Comparison of ENCODE assay signal across 8 cellular contexts in the genomic region with DNA sequence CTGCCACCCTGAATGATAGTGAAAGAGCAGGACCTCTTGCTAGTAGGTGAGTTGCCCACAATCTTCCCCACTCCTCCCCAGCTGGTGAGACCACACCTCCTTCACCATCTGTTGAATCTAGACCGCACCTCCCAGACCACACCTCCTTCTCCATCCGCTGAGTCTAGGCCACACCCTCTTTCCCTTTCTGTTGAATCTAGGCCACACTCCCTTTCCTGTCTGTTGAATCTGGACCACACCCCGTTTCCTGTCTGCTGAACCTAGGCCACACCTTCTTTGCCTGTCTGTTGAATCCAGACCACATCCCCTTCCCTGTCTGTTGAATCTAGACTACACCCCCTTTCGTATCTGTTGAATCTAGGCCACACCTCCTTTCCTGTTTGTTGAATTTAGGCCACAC.
DNase-seq lines count a peak whose midpoint lies in the region; ATAC-seq and TF ChIP-seq lines count a peak whose summit lies in the region.

No MANE protein-coding gene starts in this region.

- peaks cover 22% of the 10 kb centered on the region for H3K4me1 Mint-ChIP-seq in neural progenitor cell

- no peak overlapping the region for H2AFZ ChIP-seq in neural progenitor cell (replicated peaks)

- H3K9me3 ChIP-seq in DOHH2 (ENCODE audit: control insufficient read depth, insufficient read depth, low read length) (no peaks in the 10 kb centered on the region), neural progenitor cell (ENCODE audit: low read depth) (no peaks in the 10 kb centered on the region)

- H3K27ac Mint-ChIP-seq in neural progenitor cell: peak overlapping the region; percentile 36

- no peak overlapping the region for H3K4me3 Mint-ChIP-seq in neural progenitor cell

- H3K79me2 ChIP-seq in DOHH2 (ENCODE audit: control insufficient read depth, low read length): no peaks in the 10 kb centered on the region
- no peaks in the 10 kb centered on the region for H3K79me2 ChIP-seq in neural progenitor cell (ENCODE audit: low read depth)

- no peaks in the 10 kb centered on the region for H3K36me3 Mint-ChIP-seq in neural progenitor cell

- peaks cover 6% of the 10 kb centered on the region for H3K4me1 ChIP-seq in DOHH2 (ENCODE audit: control insufficient read depth, low read length)
- peaks cover 23% of the 10 kb centered on the region for H3K4me1 ChIP-seq in neural progenitor cell

- H3K4me3 ChIP-seq in DOHH2 (ENCODE audit: low read length) (no peak overlapping the region), neural progenitor cell (no peak overlapping the region)

- no peaks in the 10 kb centered on the region for H3K27me3 ChIP-seq in DOHH2 (ENCODE audit: control insufficient read depth, low read length)
- H3K27me3 ChIP-seq in neural progenitor cell: no peaks in the 10 kb centered on the region

- peaks cover 5% of the 10 kb centered on the region for H3K9me3 Mint-ChIP-seq in neural progenitor cell

- H3K9me2 ChIP-seq in DOHH2 (replicated peaks; ENCODE audit: control insufficient read depth, low read length): no peaks in the 10 kb centered on the region

- in situ Hi-C loops in GM13976 (cut with MboI; ENCODE audit: low sequenced_read_pairs, unreplicated experiment): no loop called here

- ATAC-seq in GM21619 (IDR thresholded peaks at IDR 0.05; ENCODE audit: unreplicated experiment): peak; percentile 96

- H3K4me2 ChIP-seq in DOHH2 (ENCODE audit: low read length) (0 out of 2 replicates have a peak overlapping the region, but pooled peaks have one; percentile 9), neural progenitor cell (no peak overlapping the region)

- no peaks in the 10 kb centered on the region for H3K36me3 ChIP-seq in DOHH2 (ENCODE audit: control insufficient read depth, low read length)
- no peaks in the 10 kb centered on the region for H3K36me3 ChIP-seq in neural progenitor cell

- H3F3A ChIP-seq in DOHH2 (ENCODE audit: control insufficient read depth, insufficient read depth) (no peaks in the 10 kb centered on the region), neural progenitor cell (ENCODE audit: low read depth) (peaks cover 6% of the 10 kb centered on the region)

- DNase-seq in NCI-H1436 (lab: John Stamatoyannopoulos, UW) (peak; percentile 52), activated T-cell treated with anti-CD3 and anti-CD28 coated beads for 4 hours (peak; percentile 5), neural progenitor cell (ENCODE audit: low spot score) (no peak), Ammon's horn (ENCODE audit: low spot score) (no peak), GM13976 (ENCODE audit: low spot score) (no peak)
- DNase-seq in effector CD8-positive, alpha-beta T cell (lab: John Stamatoyannopoulos, UW): no peak

- TF ChIP-seq CTCF in DOHH2 (IDR thresholded peaks at IDR 0.05; ENCODE audit: low read depth, low read length, poor library complexity, severe bottlenecking) (no peak), neural progenitor cell (IDR thresholded peaks at IDR 0.05) (no peak), GM13976 (IDR thresholded peaks at IDR 0.05; ENCODE audit: borderline replicate concordance, control extremely low read depth, extremely low read depth, insufficient read depth, missing control alignments) (no peak)

- no peak overlapping the region for H3K27ac ChIP-seq in DOHH2 (ENCODE audit: low read depth, low read length)
- no peak overlapping the region for H3K27ac ChIP-seq in neural progenitor cell

- no peak overlapping the region for H3K9ac ChIP-seq in neural progenitor cell

- no peaks in the 10 kb centered on the region for H4K20me1 ChIP-seq in DOHH2 (ENCODE audit: control insufficient read depth, insufficient read depth, low read depth, low read length)
- no peaks in the 10 kb centered on the region for H4K20me1 ChIP-seq in neural progenitor cell (ENCODE audit: low read depth)

- peaks cover 5% of the 10 kb centered on the region for H3K27me3 Mint-ChIP-seq in neural progenitor cell (ENCODE audit: insufficient read depth, low read depth)

Comparison
In these comparisons a context has a peak if more than half of its experiments do, and no peak if none do; other contexts are left out.
1. DNase-seq: peak in NCI-H1436 (single experiment) and activated T-cell treated with anti-CD3 and anti-CD28 coated beads for 4 hours (single experiment); none in neural progenitor cell (single experiment), Ammon's horn (single experiment), GM13976 (single experiment) and effector CD8-positive, alpha-beta T cell (single experiment).